ENCODE assay signal across 1 cellular context in the genomic region with DNA sequence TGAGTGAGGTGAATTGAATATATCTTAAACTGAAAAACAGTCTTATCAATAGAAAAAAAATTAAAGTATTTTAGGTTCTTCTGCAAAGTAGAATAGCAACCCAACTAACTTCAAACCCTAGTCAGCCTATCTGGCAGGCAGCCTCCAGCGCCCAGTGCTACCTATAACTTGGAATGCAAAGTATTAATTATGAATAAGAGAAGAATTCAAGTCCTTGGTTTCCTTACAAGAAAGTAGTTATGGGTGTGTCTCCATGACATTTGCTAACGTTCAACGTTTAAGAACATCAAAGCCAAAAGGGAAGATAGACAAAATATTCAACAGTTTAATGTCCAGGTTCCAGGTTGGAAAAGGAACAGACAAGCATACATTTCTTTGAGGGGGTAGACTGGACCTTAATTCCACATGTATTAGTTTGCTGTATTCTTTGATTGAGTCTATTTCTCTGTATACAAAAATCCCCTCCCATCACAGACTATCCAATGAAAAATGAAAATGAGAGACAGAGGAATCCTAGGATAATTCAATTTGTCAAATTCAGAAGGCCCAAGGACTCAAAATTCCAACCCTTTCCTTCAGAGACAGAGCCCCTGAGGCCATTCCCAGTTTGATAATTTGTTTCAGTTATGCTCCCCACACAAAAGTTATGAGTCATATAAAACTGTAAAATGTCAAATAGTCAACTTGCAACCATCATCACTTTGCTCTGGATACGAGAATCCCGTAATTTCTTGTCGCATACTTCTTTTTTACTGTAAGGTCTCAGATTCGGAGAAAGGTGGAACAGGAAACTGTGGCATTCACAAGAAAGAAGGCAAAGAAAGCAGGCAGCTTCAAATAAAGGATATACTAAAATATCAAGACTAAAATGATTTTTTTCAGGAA.
TF ChIP-seq lines count a peak whose summit lies in the region.

No MANE protein-coding gene starts in this region.

TF ChIP-seq in HepG2, 621 proteins besides CTCF, POLR2A, EP300 and RAD21 (continued from another document):
- TF ChIP-seq, protein P1, sequence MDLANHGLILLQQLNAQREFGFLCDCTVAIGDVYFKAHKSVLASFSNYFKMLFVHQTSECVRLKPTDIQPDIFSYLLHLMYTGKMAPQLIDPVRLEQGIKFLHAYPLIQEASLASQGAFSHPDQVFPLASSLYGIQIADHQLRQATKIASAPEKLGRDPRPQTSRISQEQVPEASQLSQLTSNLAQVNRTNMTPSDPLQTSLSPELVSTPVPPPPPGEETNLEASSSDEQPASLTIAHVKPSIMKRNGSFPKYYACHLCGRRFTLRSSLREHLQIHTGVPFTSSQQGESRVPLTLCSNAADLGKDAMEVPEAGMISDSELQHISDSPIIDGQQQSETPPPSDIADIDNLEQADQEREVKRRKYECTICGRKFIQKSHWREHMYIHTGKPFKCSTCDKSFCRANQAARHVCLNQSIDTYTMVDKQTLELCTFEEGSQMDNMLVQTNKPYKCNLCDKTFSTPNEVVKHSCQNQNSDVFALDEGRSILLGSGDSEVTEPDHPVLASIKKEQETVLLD (CRISPR knock-in tag; IDR thresholded peaks at IDR 0.05; ENCODE audit: low read depth): no peak
- TF ChIP-seq RCOR2 (CRISPR knock-in tag; IDR thresholded peaks at IDR 0.05) (no peak), NFE2L1 (CRISPR knock-in tag; IDR thresholded peaks at IDR 0.05; ENCODE audit: borderline replicate concordance) (no peak), PHF5A (CRISPR knock-in tag; IDR thresholded peaks at IDR 0.05; ENCODE audit: low read depth, unreplicated experiment) (no peak)
